ENCODE assay signal across 11 cellular contexts in genomic region chr2:241269707-241270520, GRCh38. TPM values are rescaled to one million over a fixed set of nuclear protein-coding genes. Genes with fewer than 3 reads are reported as not detected.
A peak's percentile ranks its signal among the peaks of the same experiment; 100 is the strongest.
DNase-seq lines count a peak whose midpoint lies in the region; ATAC-seq and TF ChIP-seq lines count a peak whose summit lies in the region.
"Had no signal": no experiment of that assay in that cellular context is flagged by ENCODE, and none has a peak within 500 bp of the region (broad histone marks: within the 10 kb centered on the region; RNA-seq: fewer than 3 reads in every experiment).

No MANE protein-coding gene starts in this region.

- CTCF ChIA-PET in naive thymus-derived CD4-positive, alpha-beta T cell (lab: Charles Lee), result no interaction called here

- no peaks in the 10 kb centered on the region for H3K9me3 ChIP-seq in naive thymus-derived CD4-positive, alpha-beta T cell (ENCODE audit: control insufficient read depth in 2 of 3, low read length in 3 of 3)
- H3K9me3 ChIP-seq: BE2C had no signal

- H3K4me3 ChIP-seq in ACC112 (ENCODE audit: low read depth, low read length) (peak overlapping the region; percentile 93), HFF-Myc (replicated peaks; ENCODE audit: low read depth, low read length) (peak overlapping the region; percentile 66), coronary artery (peak overlapping the region; percentile 98)
- no peak overlapping the region for H3K4me3 ChIP-seq in naive thymus-derived CD4-positive, alpha-beta T cell (ENCODE audit: low read length)

- H3K27me3 ChIP-seq in ACC112 (ENCODE audit: insufficient read depth, low read length), result no peaks in the 10 kb centered on the region
- H3K27me3 ChIP-seq in naive thymus-derived CD4-positive, alpha-beta T cell (ENCODE audit: control insufficient read depth in 2 of 2, insufficient read depth in 2 of 2, low read length in 2 of 2), result no peaks in the 10 kb centered on the region
- H3K27me3 ChIP-seq: BE2C had no signal

- no peak for DNase-seq in HFF-Myc (ENCODE audit: extremely low read depth, low read depth)
- DNase-seq in coronary artery (ENCODE audit: low spot score), result no peak
- DNase-seq in naive thymus-derived CD4-positive, alpha-beta T cell, result no peak
- DNase-seq in cerebellar cortex (ENCODE audit: low spot score), result no peak
- DNase-seq in kidney tubule cell (ENCODE audit: low spot score), result no peak
- DNase-seq: BE2C, Karpas-422 had no signal

- ATAC-seq in naive thymus-derived CD4-positive, alpha-beta T cell, result no peak
- ATAC-seq in HG03432 (IDR thresholded peaks at IDR 0.05; ENCODE audit: unreplicated experiment) (no peak), HG03175 (IDR thresholded peaks at IDR 0.05; ENCODE audit: unreplicated experiment) (no peak)

- peak overlapping the region in 6 of 10 donors; percentile 8 to 97 (median 94) for H3K4me3 Mint-ChIP-seq in naive thymus-derived CD4-positive, alpha-beta T cell

- H3K36me3 ChIP-seq in ACC112 (ENCODE audit: insufficient read depth, low read length), result peaks cover 24% of the 10 kb centered on the region
- peaks cover 0 to 29% (median 8%) of the 10 kb centered on the region in 3 experiments for H3K36me3 ChIP-seq in naive thymus-derived CD4-positive, alpha-beta T cell (ENCODE audit: control insufficient read depth in 2 of 3, insufficient read depth in 3 of 3, low read length in 3 of 3)

- H2AFZ ChIP-seq in ACC112 (ENCODE audit: low read length, unreplicated experiment), result no peak overlapping the region

- peaks cover 31% of the 10 kb centered on the region for H3K4me1 ChIP-seq in ACC112 (ENCODE audit: control insufficient read depth, insufficient read depth, low read length, unreplicated experiment)
- peaks cover 8 to 16% of the 10 kb centered on the region in 2 donors for H3K4me1 ChIP-seq in naive thymus-derived CD4-positive, alpha-beta T cell (ENCODE audit: control insufficient read depth in 2 of 2, insufficient read depth in 2 of 2, low read length in 2 of 2)

- peaks cover 3 to 12% (median 9%) of the 10 kb centered on the region in 5 donors for H3K36me3 Mint-ChIP-seq in naive thymus-derived CD4-positive, alpha-beta T cell

- POLR2A ChIA-PET in naive thymus-derived CD4-positive, alpha-beta T cell (lab: Charles Lee), result no interaction called here

- H3K9me3 Mint-ChIP-seq in naive thymus-derived CD4-positive, alpha-beta T cell, result peaks cover 0 to 4% (median 0%) of the 10 kb centered on the region in 11 donors
- H3K9me3 Mint-ChIP-seq: memory B cell had no signal

- no peak for TF ChIP-seq CTCF in HFF-Myc (IDR thresholded peaks at IDR 0.05; ENCODE audit: low read depth, low read length, missing control alignments)
- no peak for TF ChIP-seq CTCF in coronary artery (IDR thresholded peaks at IDR 0.05)

- H3K27ac Mint-ChIP-seq in naive thymus-derived CD4-positive, alpha-beta T cell, result peak overlapping the region in 6 of 9 donors; percentile 23 to 74 (median 40)
- H3K27ac Mint-ChIP-seq: memory B cell had no signal

- intact Hi-C loops in naive thymus-derived CD4-positive, alpha-beta T cell (cut with micrococcal nuclease), result loop anchor here in 1 of 2 donors (2.0 to 5.0 kb wide), 2 partner anchors 87 to 239 kb away; partner anchors contain the start of genes FARP2 and STK25

- H3K79me2 ChIP-seq in ACC112 (ENCODE audit: control insufficient read depth, insufficient read depth, low read length, unreplicated experiment), result peaks cover 92% of the 10 kb centered on the region

- H3K4me1 Mint-ChIP-seq in naive thymus-derived CD4-positive, alpha-beta T cell, result peaks cover 37 to 67% (median 52%) of the 10 kb centered on the region in 7 donors

- no peak overlapping the region for H3K27ac ChIP-seq in ACC112 (ENCODE audit: low read depth, low read length)
- no peak overlapping the region for H3K27ac ChIP-seq in coronary artery
- H3K27ac ChIP-seq in naive thymus-derived CD4-positive, alpha-beta T cell (ENCODE audit: low read depth, low read length), result no peak overlapping the region

- no peaks in the 10 kb centered on the region for H3K27me3 Mint-ChIP-seq in naive thymus-derived CD4-positive, alpha-beta T cell
- H3K27me3 Mint-ChIP-seq: memory B cell had no signal

RNA-seq across cellular contexts. Expression of gene HDLBP, which starts 45.6 kb away (rescaled TPM):
- total RNA-seq in naive thymus-derived CD4-positive, alpha-beta T cell, result 100 to 1,000 TPM; 127 to 231 (median 169) TPM
- 10 to 100 TPM; 42.8 to 71.8 TPM for polyA plus RNA-seq in naive thymus-derived CD4-positive, alpha-beta T cell

RNA-seq across cellular contexts. Expression of gene SEPTIN2, which starts 45.8 kb away (rescaled TPM):
- 100 to 1,000 TPM; 189 to 340 (median 209) TPM for total RNA-seq in naive thymus-derived CD4-positive, alpha-beta T cell
- polyA plus RNA-seq in naive thymus-derived CD4-positive, alpha-beta T cell, result 100 to 1,000 TPM; 129 to 134 TPM
